18 cellular contexts compared by ENCODE assay signal in genomic region chr22:23265389-23265700, GRCh38.
"Had no signal": no experiment of that assay in that cellular context is flagged by ENCODE, and none has a peak within 500 bp of the region (broad histone marks: within the 10 kb centered on the region; RNA-seq: fewer than 3 reads in every experiment).

No MANE protein-coding gene starts in this region.

- DNase-seq: activated CD4-positive, alpha-beta T cell treated with anti-CD3 and anti-CD28 coated beads, Interleukin-2, amount 10 ng/mL, durations not matched to agents 7 days and 5 days; activated CD8-positive, alpha-beta memory T cell treated with anti-CD3 and anti-CD28 coated beads for 24 hours; activated CD8-positive, alpha-beta memory T cell treated with anti-CD3 and anti-CD28 coated beads, Interleukin-2, amount 50 U/mL, for 48 hours; activated gamma-delta T cell treated with Interleukin-2 at 50 U/mL for 16 hours; activated naive CD8-positive, alpha-beta T cell treated with anti-CD3 and anti-CD28 coated beads for 36 hours; activated T-cell treated with anti-CD3 and anti-CD28 coated beads, Interleukin-2, amount 50 U/mL, for 72 hours; central memory CD4-positive, alpha-beta T cell; dorsolateral prefrontal cortex; endodermal cell; foreskin fibroblast; hypothalamus; mammary epithelial cell had no signal

- ATAC-seq: activated T-cell treated with anti-CD3 and anti-CD28 coated beads, Interleukin-2, amount 50 U/mL, for 72 hours had no signal

- H3K9me3 Mint-ChIP-seq: activated CD4-positive, alpha-beta T cell treated with anti-CD3 and anti-CD28 coated beads, Interleukin-2, amount 10 ng/mL, durations not matched to agents 7 days and 5 days; activated naive CD8-positive, alpha-beta T cell treated with anti-CD3 and anti-CD28 coated beads for 36 hours; activated T-cell treated with anti-CD3 and anti-CD28 coated beads, Interleukin-2, amount 50 U/mL, for 72 hours; brain; endodermal cell; neural crest cell; stimulated activated naive CD8-positive, alpha-beta T cell treated with anti-CD3 and anti-CD28 coated beads, Interleukin-15, Interleukin-2, amounts not matched to agents 100 ng/mL and 50 ng/mL, for 24 hours had no signal

- H3K4me3 ChIP-seq: dorsolateral prefrontal cortex, skin epidermis had no signal

- H3K4me3 Mint-ChIP-seq: activated CD4-positive, alpha-beta T cell treated with anti-CD3 and anti-CD28 coated beads, Interleukin-2, amount 10 ng/mL, durations not matched to agents 7 days and 5 days; activated naive CD8-positive, alpha-beta T cell treated with anti-CD3 and anti-CD28 coated beads for 36 hours; activated T-cell treated with anti-CD3 and anti-CD28 coated beads, Interleukin-2, amount 50 U/mL, for 72 hours; brain; endodermal cell; neural crest cell; stimulated activated naive CD8-positive, alpha-beta T cell treated with anti-CD3 and anti-CD28 coated beads, Interleukin-15, Interleukin-2, amounts not matched to agents 100 ng/mL and 50 ng/mL, for 24 hours had no signal

- H3K27me3 Mint-ChIP-seq: activated CD4-positive, alpha-beta T cell treated with anti-CD3 and anti-CD28 coated beads, Interleukin-2, amount 10 ng/mL, durations not matched to agents 7 days and 5 days; activated naive CD8-positive, alpha-beta T cell treated with anti-CD3 and anti-CD28 coated beads for 36 hours; brain; progenitor cell of endocrine pancreas; stimulated activated naive CD8-positive, alpha-beta T cell treated with anti-CD3 and anti-CD28 coated beads, Interleukin-15, Interleukin-2, amounts not matched to agents 100 ng/mL and 50 ng/mL, for 24 hours had no signal

- H3K27ac Mint-ChIP-seq: activated naive CD8-positive, alpha-beta T cell treated with anti-CD3 and anti-CD28 coated beads for 36 hours; endodermal cell; stimulated activated naive CD8-positive, alpha-beta T cell treated with anti-CD3 and anti-CD28 coated beads, Interleukin-15, Interleukin-2, amounts not matched to agents 100 ng/mL and 50 ng/mL, for 24 hours had no signal

- H3K4me1 Mint-ChIP-seq: activated naive CD8-positive, alpha-beta T cell treated with anti-CD3 and anti-CD28 coated beads for 36 hours had no signal

- H3K27me3 ChIP-seq: dorsolateral prefrontal cortex had no signal

- H3K27ac ChIP-seq: epithelial cell of prostate had no signal
